Comparison of ENCODE assay signal across 18 cellular contexts in the genomic region with DNA sequence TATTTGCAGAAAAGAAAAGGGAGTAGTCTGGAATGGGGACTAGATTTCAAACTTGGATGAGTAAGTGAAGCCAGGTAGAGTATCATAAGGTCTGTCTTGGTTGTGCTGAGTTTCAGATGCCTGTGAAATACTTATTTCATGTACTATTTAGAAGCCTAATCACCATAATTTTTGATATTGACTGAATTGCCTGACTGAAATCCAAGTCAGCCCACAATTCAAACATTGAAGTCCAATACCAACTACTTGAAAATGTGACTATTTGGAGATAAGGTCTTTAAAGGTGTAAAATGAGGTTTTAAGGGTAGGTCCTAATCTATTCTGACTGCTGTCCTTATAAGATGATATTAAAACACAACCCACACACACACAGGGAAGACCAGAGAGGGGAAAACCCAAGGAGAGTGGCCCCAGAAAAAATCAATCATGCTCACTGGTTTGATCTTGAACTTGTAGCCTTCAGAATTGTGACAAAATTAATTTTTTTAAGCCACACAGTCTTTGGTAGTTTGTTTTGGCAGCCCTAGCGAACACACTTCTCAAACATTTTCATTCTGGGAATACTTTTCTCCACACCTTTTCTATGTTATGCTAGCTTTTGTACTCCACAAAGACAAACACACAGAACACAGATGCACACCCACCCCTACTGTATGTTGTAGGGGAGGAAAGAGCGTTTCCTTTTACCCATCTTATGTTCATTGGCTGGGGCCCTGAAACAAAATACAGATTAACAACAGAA.
DNase-seq lines count a peak whose midpoint lies in the region; ATAC-seq, FAIRE-seq and TF ChIP-seq lines count a peak whose summit lies in the region.
"Had no signal": no experiment of that assay in that cellular context is flagged by ENCODE, and none has a peak within 500 bp of the region (broad histone marks: within the 10 kb centered on the region; RNA-seq: fewer than 3 reads in every experiment).

No MANE protein-coding gene starts in this region.

- H3K18ac ChIP-seq in mesendoderm (ENCODE audit: low read length): peak overlapping the region; percentile 60

- no peak overlapping the region for H4K8ac ChIP-seq in mesendoderm (ENCODE audit: low read depth, low read length)

- no CpG with 5 or more reads among the region's 2 CpGs for WGBS in mesendoderm (ENCODE audit: extremely low coverage, insufficient coverage, low lambda C conversion rate)

- no peaks in the 10 kb centered on the region for H3K79me2 ChIP-seq in mesendoderm (ENCODE audit: control insufficient read depth, insufficient read depth, low read length)

- peaks cover 0 to 10% (median 4%) of the 10 kb centered on the region in 4 donors for H3K4me1 Mint-ChIP-seq in CD4-positive, CD25-positive, alpha-beta regulatory T cell
- peaks cover 16% of the 10 kb centered on the region for H3K4me1 Mint-ChIP-seq in WTC11
- H3K4me1 Mint-ChIP-seq: activated T-helper 17 cell treated with anti-CD3 and anti-CD28 coated beads, Interleukin-2, amount 50 U/mL, for 72 hours had no signal

- no peaks in the 10 kb centered on the region for H3K9me3 Mint-ChIP-seq in CD4-positive, CD25-positive, alpha-beta regulatory T cell
- no peaks in the 10 kb centered on the region for H3K9me3 Mint-ChIP-seq in WTC11
- H3K9me3 Mint-ChIP-seq: activated T-helper 17 cell treated with anti-CD3 and anti-CD28 coated beads, Interleukin-2, amount 50 U/mL, for 72 hours had no signal

- no peak overlapping the region for H2AK5ac ChIP-seq in mesendoderm (ENCODE audit: low read length)

- H3K79me1 ChIP-seq in mesendoderm (ENCODE audit: low read length): no peaks in the 10 kb centered on the region

- no peaks in the 10 kb centered on the region for H3K36me3 ChIP-seq in CD4-positive, CD25-positive, alpha-beta regulatory T cell (ENCODE audit: control insufficient read depth, insufficient read depth, low read length)
- H3K36me3 ChIP-seq in mesendoderm (ENCODE audit: control insufficient read depth, insufficient read depth, low read length) (no peaks in the 10 kb centered on the region), right atrium auricular region (no peaks in the 10 kb centered on the region)

- peak overlapping the region in 3 of 4 donors; percentile 2 to 48 (median 32) for H3K4me3 Mint-ChIP-seq in CD4-positive, CD25-positive, alpha-beta regulatory T cell
- peak overlapping the region; percentile 44 for H3K4me3 Mint-ChIP-seq in WTC11
- H3K4me3 Mint-ChIP-seq: activated T-helper 17 cell treated with anti-CD3 and anti-CD28 coated beads, Interleukin-2, amount 50 U/mL, for 72 hours had no signal

- peak; percentile 5 for FAIRE-seq in GM18507 (lab: Jason Lieb, UNC)
- FAIRE-seq: frontal cortex had no signal

- H3K27ac Mint-ChIP-seq in CD4-positive, CD25-positive, alpha-beta regulatory T cell: peak overlapping the region in 1 of 3 donors; percentile 68
- H3K27ac Mint-ChIP-seq in WTC11: peak overlapping the region; percentile 84
- H3K27ac Mint-ChIP-seq: activated T-helper 17 cell treated with anti-CD3 and anti-CD28 coated beads, Interleukin-2, amount 50 U/mL, for 72 hours had no signal

- TF ChIP-seq CTCF in WTC11 (IDR thresholded peaks at IDR 0.05): no peak
- TF ChIP-seq CTCF in right atrium auricular region (IDR thresholded peaks at IDR 0.05): no peak

- no peak overlapping the region for H3K4me2 ChIP-seq in mesendoderm (ENCODE audit: low read length)

- H3K4me1 ChIP-seq in CD4-positive, CD25-positive, alpha-beta regulatory T cell (ENCODE audit: control insufficient read depth, insufficient read depth, low read length, poor library complexity, severe bottlenecking): peaks cover 24% of the 10 kb centered on the region
- H3K4me1 ChIP-seq in mesendoderm (ENCODE audit: control insufficient read depth, low read depth, low read length): no peaks in the 10 kb centered on the region
- peaks cover 0 to 22% of the 10 kb centered on the region in 2 donors for H3K4me1 ChIP-seq in right atrium auricular region

- ATAC-seq in CD4-positive, CD25-positive, alpha-beta regulatory T cell (ENCODE audit: low read depth in 2 of 2): no peak
- ATAC-seq in WTC11: no peak
- ATAC-seq: activated T-helper 17 cell treated with anti-CD3 and anti-CD28 coated beads, Interleukin-2, amount 50 U/mL, for 72 hours; esophagus mucosa; left ventricle myocardium superior; PC-3 had no signal

- H3K27ac ChIP-seq in CD4-positive, CD25-positive, alpha-beta regulatory T cell (ENCODE audit: insufficient read depth, low read length, poor library complexity, severe bottlenecking): no peak overlapping the region
- H3K27ac ChIP-seq in mesendoderm (ENCODE audit: low read depth, low read length) (no peak overlapping the region), substantia nigra (ENCODE audit: low read depth, low read length, poor library complexity, severe bottlenecking) (no peak overlapping the region), right atrium auricular region (no peak overlapping the region)

- H3K56ac ChIP-seq in mesendoderm (ENCODE audit: low read length): no peak overlapping the region

- no peak overlapping the region for H3K9ac ChIP-seq in mesendoderm (ENCODE audit: low read length)

- no peak overlapping the region for H3K23ac ChIP-seq in mesendoderm (ENCODE audit: low read length)

- POLR2A ChIA-PET in WTC11 (lab: Charles Lee): interaction anchor here (1.0 to 7.0 kb wide), 11 partner anchors 8 to 1680 kb away, joined by 3 to 383 read pairs (median 188); a partner anchor contains a TSS

- H3K4ac ChIP-seq in mesendoderm (ENCODE audit: low read depth, low read length): no peak overlapping the region

- H3K36me3 Mint-ChIP-seq in CD4-positive, CD25-positive, alpha-beta regulatory T cell: no peaks in the 10 kb centered on the region
- H3K36me3 Mint-ChIP-seq in WTC11: no peaks in the 10 kb centered on the region

- H4K5ac ChIP-seq in mesendoderm (ENCODE audit: low read length): no peak overlapping the region

- H3K27me3 Mint-ChIP-seq in CD4-positive, CD25-positive, alpha-beta regulatory T cell: no peaks in the 10 kb centered on the region
- H3K27me3 Mint-ChIP-seq in WTC11 (ENCODE audit: low read depth): no peaks in the 10 kb centered on the region
- H3K27me3 Mint-ChIP-seq: activated T-helper 17 cell treated with anti-CD3 and anti-CD28 coated beads, Interleukin-2, amount 50 U/mL, for 72 hours had no signal

- H2BK5ac ChIP-seq in mesendoderm (ENCODE audit: low read length): no peak overlapping the region

- CTCF ChIA-PET in WTC11 (lab: Charles Lee): no interaction called here

- H2BK120ac ChIP-seq in mesendoderm (ENCODE audit: low read depth, low read length): no peak overlapping the region

- no peak overlapping the region for H3K4me3 ChIP-seq in CD4-positive, CD25-positive, alpha-beta regulatory T cell (ENCODE audit: low read depth, low read length)
- H3K4me3 ChIP-seq in mesendoderm (ENCODE audit: low read length): no peak overlapping the region
- H3K4me3 ChIP-seq in right atrium auricular region: no peak overlapping the region

- H3K9me3 ChIP-seq in CD4-positive, CD25-positive, alpha-beta regulatory T cell (ENCODE audit: control insufficient read depth in 2 of 2, low read length in 2 of 2): no peaks in the 10 kb centered on the region
- H3K9me3 ChIP-seq in right atrium auricular region: no peaks in the 10 kb centered on the region

- H2BK15ac ChIP-seq in mesendoderm (replicated peaks; ENCODE audit: low read depth): no peak overlapping the region

- H3K27me3 ChIP-seq in CD4-positive, CD25-positive, alpha-beta regulatory T cell (ENCODE audit: control insufficient read depth, insufficient read depth, low read length): no peaks in the 10 kb centered on the region
- H3K27me3 ChIP-seq in mesendoderm (ENCODE audit: insufficient read depth, low read length, poor library complexity) (no peaks in the 10 kb centered on the region), right atrium auricular region (no peaks in the 10 kb centered on the region)

- DNase-seq in CD4-positive, CD25-positive, alpha-beta regulatory T cell: no peak
- DNase-seq in GM18507 (ENCODE audit: extremely low spot score, insufficient read length, low read depth) (no peak), WTC11 (ENCODE audit: low spot score) (no peak), mesendoderm (no peak), substantia nigra (lab: John Stamatoyannopoulos, UW) (no peak), right atrium auricular region (ENCODE audit: low spot score) (no peak), medulla oblongata (ENCODE audit: extremely low spot score) (no peak)
- DNase-seq: DMS53; effector CD8-positive, alpha-beta T cell; hippocampal formation; left ventricle myocardium superior; NCI-H1105 treated with DMSO at 0.1 percent for 48 hours; NCI-H2081; NCI-H345; PC-3 had no signal

TF ChIP-seq in WTC11, 78 proteins besides CTCF, POLR2A, EP300 and RAD21 (continues in another document):
- TF ChIP-seq RELA (CRISPR knock-in tag; IDR thresholded peaks at IDR 0.05; ENCODE audit: borderline replicate concordance) (no peak), ZNF671 (CRISPR knock-in tag; IDR thresholded peaks at IDR 0.05) (no peak), ZNF138 (CRISPR knock-in tag; conservative IDR thresholded peaks at IDR 0.05) (no peak), TEAD1 (CRISPR knock-in tag; IDR thresholded peaks at IDR 0.05) (no peak), HMGXB4 (CRISPR knock-in tag; IDR thresholded peaks at IDR 0.05) (no peak)
- TF ChIP-seq, protein P1, sequence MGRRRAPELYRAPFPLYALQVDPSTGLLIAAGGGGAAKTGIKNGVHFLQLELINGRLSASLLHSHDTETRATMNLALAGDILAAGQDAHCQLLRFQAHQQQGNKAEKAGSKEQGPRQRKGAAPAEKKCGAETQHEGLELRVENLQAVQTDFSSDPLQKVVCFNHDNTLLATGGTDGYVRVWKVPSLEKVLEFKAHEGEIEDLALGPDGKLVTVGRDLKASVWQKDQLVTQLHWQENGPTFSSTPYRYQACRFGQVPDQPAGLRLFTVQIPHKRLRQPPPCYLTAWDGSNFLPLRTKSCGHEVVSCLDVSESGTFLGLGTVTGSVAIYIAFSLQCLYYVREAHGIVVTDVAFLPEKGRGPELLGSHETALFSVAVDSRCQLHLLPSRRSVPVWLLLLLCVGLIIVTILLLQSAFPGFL (CRISPR knock-in tag; IDR thresholded peaks at IDR 0.05; ENCODE audit: borderline replicate concordance): no peak
